Comparison of ENCODE assay signal across 23 cellular contexts in the genomic region with DNA sequence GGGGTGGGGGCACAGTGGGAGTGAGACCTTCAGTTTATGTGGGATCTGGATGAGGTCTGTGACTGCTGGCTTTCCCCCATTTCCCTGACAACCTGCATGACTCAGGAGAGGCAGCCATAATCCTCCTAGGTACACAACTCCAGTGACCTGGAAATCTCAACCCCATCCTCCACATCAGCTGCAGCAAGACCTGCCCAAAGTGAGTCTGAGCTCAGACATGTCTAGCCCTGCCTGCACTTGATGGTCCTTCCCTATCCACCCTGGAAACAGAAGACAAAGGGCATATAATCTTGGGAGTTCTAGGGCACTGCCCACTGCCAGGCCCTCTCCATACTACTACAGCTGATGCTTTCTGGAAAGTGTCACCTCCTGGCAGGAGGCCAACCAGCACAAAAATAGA.
"Had no signal": no experiment of that assay in that cellular context is flagged by ENCODE, and none has a peak within 500 bp of the region (broad histone marks: within the 10 kb centered on the region; RNA-seq: fewer than 3 reads in every experiment).

No MANE protein-coding gene starts in this region.

- DNase-seq: activated B cell treated with CpG ODN at 0.5 μM for 24 hours; activated CD4-positive, alpha-beta T cell treated with anti-CD3 and anti-CD28 coated beads for 1 hour; activated CD4-positive, alpha-beta T cell treated with anti-CD3 and anti-CD28 coated beads, Interleukin-2, amount 10 ng/mL, durations not matched to agents 24 days and 14 days; activated CD4-positive, alpha-beta T cell treated with anti-CD3 and anti-CD28 coated beads, Interleukin-2, amount 50 U/mL, for 48 hours; activated CD8-positive, alpha-beta memory T cell treated with anti-CD3 and anti-CD28 coated beads, Interleukin-2, amount 10 ng/mL, durations not matched to agents 7 days and 5 days; activated effector memory CD4-positive, alpha-beta T cell treated with anti-CD3 and anti-CD28 coated beads, Interleukin-2, amount 50 U/mL, for 16 hours; activated naive CD4-positive, alpha-beta T cell treated with Interleukin-2 at 50 U/mL for 16 hours; activated naive CD8-positive, alpha-beta T cell treated with anti-CD3 and anti-CD28 coated beads, Interleukin-2, amount 50 U/mL, for 24 hours; activated T-cell treated with anti-CD3 and anti-CD28 coated beads, Interleukin-2, amount 50 U/mL, for 24 hours; amniotic stem cell; body of pancreas; MG63; MV-4-11; NCI-H1092 treated with DMSO at 0.1 percent for 48 hours; NCI-H1436 treated with DMSO at 0.1 percent for 48 hours; NCI-H1930; NCI-H446 treated with DMSO at 0.1 percent for 48 hours; NCI-H526; NCI-H82; SIG-M5; T-helper 17 cell; T-helper 9 cell had no signal

- H3K4me3 ChIP-seq: ascending aorta, body of pancreas, MG63 had no signal
